In genomic region chr4:39305902-39306677, GRCh38 we compare ENCODE assay signal across 20 cellular contexts.
A peak's percentile ranks its signal among the peaks of the same experiment; 100 is the strongest.
DNase-seq lines count a peak whose midpoint lies in the region; ATAC-seq, FAIRE-seq and TF ChIP-seq lines count a peak whose summit lies in the region.
"Had no signal": no experiment of that assay in that cellular context is flagged by ENCODE, and none has a peak within 500 bp of the region (broad histone marks: within the 10 kb centered on the region; RNA-seq: fewer than 3 reads in every experiment).

No MANE protein-coding gene starts in this region.

- peaks cover 5 to 18% (median 7%) of the 10 kb centered on the region in 3 donors for H3K4me1 ChIP-seq in pancreas
- H3K4me1 ChIP-seq in mesendoderm (ENCODE audit: control insufficient read depth, low read depth, low read length): no peaks in the 10 kb centered on the region
- H3K4me1 ChIP-seq: psoas muscle, vagina had no signal

- peak overlapping the region; percentile 2 to 29 for H3K27ac Mint-ChIP-seq in activated naive CD4-positive, alpha-beta T cell treated with anti-CD3 and anti-CD28 coated beads, Interleukin-2, amount 50 U/mL, for 72 hours
- H3K27ac Mint-ChIP-seq in T-helper 17 cell: peak overlapping the region; percentile 32
- H3K27ac Mint-ChIP-seq: IgD-negative memory B cell; T-helper 2 cell treated with Interferon-gamma antibody and Interleukin-4, amounts not matched to agents 5 μg/mL and 100 μg/mL, for 36 hours had no signal

- H3K56ac ChIP-seq in mesendoderm (ENCODE audit: low read length): no peak overlapping the region

- no peak overlapping the region for H3K9ac ChIP-seq in mesendoderm (ENCODE audit: low read length)

- H3K9me3 Mint-ChIP-seq in activated naive CD4-positive, alpha-beta T cell treated with anti-CD3 and anti-CD28 coated beads, Interleukin-2, amount 50 U/mL, for 72 hours: no peaks in the 10 kb centered on the region
- H3K9me3 Mint-ChIP-seq: activated T-cell treated with anti-CD3 and anti-CD28 coated beads, Interleukin-2, amount 50 U/mL, for 4 hours; IgD-negative memory B cell; T-helper 2 cell treated with Interferon-gamma antibody and Interleukin-4, amounts not matched to agents 5 μg/mL and 100 μg/mL, for 36 hours had no signal

- intact Hi-C loops in pancreas (cut with DNase I): no loop called here

- ATAC-seq in activated naive CD4-positive, alpha-beta T cell treated with anti-CD3 and anti-CD28 coated beads, Interleukin-2, amount 50 U/mL, for 72 hours: no peak
- no peak for ATAC-seq in T-helper 17 cell
- peak; percentile 66 to 84 (median 79) for ATAC-seq in pancreas
- ATAC-seq: activated T-cell treated with anti-CD3 and anti-CD28 coated beads, Interleukin-2, amount 50 U/mL, for 4 hours; psoas muscle had no signal

- no peaks in the 10 kb centered on the region for H3K79me2 ChIP-seq in mesendoderm (ENCODE audit: control insufficient read depth, insufficient read depth, low read length)

- TF ChIP-seq CTCF in pancreas (IDR thresholded peaks at IDR 0.05): no peak
- no peak for TF ChIP-seq CTCF in brain microvascular endothelial cell (IDR thresholded peaks at IDR 0.05; ENCODE audit: low read depth, low read length, missing control alignments)

- no peak overlapping the region for H3K4me2 ChIP-seq in mesendoderm (ENCODE audit: low read length)

- no peak overlapping the region for H2AK5ac ChIP-seq in mesendoderm (ENCODE audit: low read length)

- H3K79me1 ChIP-seq in mesendoderm (ENCODE audit: low read length): peaks cover 4% of the 10 kb centered on the region

- H2BK5ac ChIP-seq in mesendoderm (ENCODE audit: low read length): no peak overlapping the region

- no peak overlapping the region for H2BK15ac ChIP-seq in mesendoderm (replicated peaks; ENCODE audit: low read depth)

- no peak overlapping the region for H2BK120ac ChIP-seq in mesendoderm (ENCODE audit: low read depth, low read length)

- no peak overlapping the region for H3K4ac ChIP-seq in mesendoderm (ENCODE audit: low read depth, low read length)

- H3K27me3 ChIP-seq in pancreas (no peaks in the 10 kb centered on the region), brain microvascular endothelial cell (replicated peaks) (no peaks in the 10 kb centered on the region), mesendoderm (ENCODE audit: insufficient read depth, low read length, poor library complexity) (no peaks in the 10 kb centered on the region)
- H3K27me3 ChIP-seq: vagina had no signal

- no peak overlapping the region for H3K4me3 Mint-ChIP-seq in T-helper 17 cell
- H3K4me3 Mint-ChIP-seq: activated T-cell treated with anti-CD3 and anti-CD28 coated beads, Interleukin-2, amount 50 U/mL, for 4 hours; IgD-negative memory B cell; T-helper 2 cell treated with Interferon-gamma antibody and Interleukin-4, amounts not matched to agents 5 μg/mL and 100 μg/mL, for 36 hours had no signal

- H3K4me3 ChIP-seq in pancreas: no peak overlapping the region
- no peak overlapping the region for H3K4me3 ChIP-seq in brain microvascular endothelial cell (ENCODE audit: low read depth, low read length)
- H3K4me3 ChIP-seq in mesendoderm (ENCODE audit: low read length): no peak overlapping the region
- H3K4me3 ChIP-seq: psoas muscle, vagina had no signal

- no peak for FAIRE-seq in pancreas (lab: Jason Lieb, UNC)

- H3K9me3 ChIP-seq in T-helper 17 cell (ENCODE audit: control insufficient read depth, low read length, poor library complexity, severe bottlenecking) (no peaks in the 10 kb centered on the region), pancreas (no peaks in the 10 kb centered on the region)
- H3K9me3 ChIP-seq: psoas muscle, vagina had no signal

- 39 to 43% methylated on average over 14 of the region's 14 CpGs for WGBS in pancreas, 2 donors
- WGBS in mesendoderm (ENCODE audit: extremely low coverage, insufficient coverage, low lambda C conversion rate): no CpG with 5 or more reads among the region's 14 CpGs

- no peak overlapping the region for H3K27ac ChIP-seq in pancreas
- H3K27ac ChIP-seq in brain microvascular endothelial cell: no peak overlapping the region
- H3K27ac ChIP-seq in mesendoderm (ENCODE audit: low read depth, low read length): no peak overlapping the region
- H3K27ac ChIP-seq: psoas muscle, vagina had no signal

- H3K27me3 Mint-ChIP-seq in T-helper 17 cell: no peaks in the 10 kb centered on the region
- H3K27me3 Mint-ChIP-seq: IgD-negative memory B cell had no signal

- no peak overlapping the region for H3K18ac ChIP-seq in mesendoderm (ENCODE audit: low read length)

- H3K23ac ChIP-seq in mesendoderm (ENCODE audit: low read length): no peak overlapping the region

- no peak for DNase-seq in activated naive CD4-positive, alpha-beta T cell treated with anti-CD3 and anti-CD28 coated beads, Interleukin-2, amount 50 U/mL, for 72 hours (ENCODE audit: low spot score in 2 of 2)
- no peak for DNase-seq in activated naive CD4-positive, alpha-beta T cell (lab: John Stamatoyannopoulos, UW)
- DNase-seq in T-helper 17 cell: no peak
- DNase-seq in globus pallidus (ENCODE audit: low spot score): peak; percentile 45
- peak in 1 of 6 donors; percentile 15 for DNase-seq in pancreas
- no peak for DNase-seq in brain microvascular endothelial cell
- no peak for DNase-seq in C1 segment of cervical spinal cord (lab: John Stamatoyannopoulos, UW)
- DNase-seq in mesendoderm: no peak
- DNase-seq: ACHN; activated CD4-positive, alpha-beta T cell treated with anti-CD3 and anti-CD28 coated beads, Interleukin-2, amount 50 U/mL, for 1 hour; activated T-cell treated with anti-CD3 and anti-CD28 coated beads, Interleukin-2, amount 50 U/mL, for 4 hours; amniotic stem cell; cortex of kidney; hippocampal formation; NCI-H1092; psoas muscle; stimulated activated CD4-positive, alpha-beta T cell treated with anti-CD3 and anti-CD28 coated beads, Interleukin-15, amount 100 ng/mL, for 24 hours had no signal

- no peak overlapping the region for H4K5ac ChIP-seq in mesendoderm (ENCODE audit: low read length)

- H3K36me3 Mint-ChIP-seq in activated naive CD4-positive, alpha-beta T cell treated with anti-CD3 and anti-CD28 coated beads, Interleukin-2, amount 50 U/mL, for 72 hours: peaks cover 29 to 34% of the 10 kb centered on the region in 2 donors
- H3K36me3 Mint-ChIP-seq in T-helper 17 cell (ENCODE audit: low read depth): peaks cover 18% of the 10 kb centered on the region

- H3K4me1 Mint-ChIP-seq in T-helper 17 cell: peaks cover 10% of the 10 kb centered on the region

- no peak overlapping the region for H4K8ac ChIP-seq in mesendoderm (ENCODE audit: low read depth, low read length)

- in situ Hi-C loops in brain microvascular endothelial cell (cut with HindIII; ENCODE audit: low pct_ligation_motif_present, low sequenced_read_pairs): no loop called here

- peaks cover 3 to 22% (median 10%) of the 10 kb centered on the region in 3 donors for H3K36me3 ChIP-seq in pancreas
- peaks cover 21% of the 10 kb centered on the region for H3K36me3 ChIP-seq in brain microvascular endothelial cell (replicated peaks)
- peaks cover 6% of the 10 kb centered on the region for H3K36me3 ChIP-seq in mesendoderm (ENCODE audit: control insufficient read depth, insufficient read depth, low read length)

Comparison
In these comparisons a context has a peak if more than half of its experiments do, and no peak if none do; other contexts are left out.
1. ATAC-seq: peak in pancreas (4 of 4); none in activated naive CD4-positive, alpha-beta T cell treated with anti-CD3 and anti-CD28 coated beads, Interleukin-2, amount 50 U/mL, for 72 hours (0 of 2) and T-helper 17 cell (single experiment).